Comparison of ENCODE assay signal across 18 cellular contexts in genomic region chr10:111316607-111317006, GRCh38.
DNase-seq lines count a peak whose midpoint lies in the region; ATAC-seq and TF ChIP-seq lines count a peak whose summit lies in the region.
"Had no signal": no experiment of that assay in that cellular context is flagged by ENCODE, and none has a peak within 500 bp of the region (broad histone marks: within the 10 kb centered on the region; RNA-seq: fewer than 3 reads in every experiment).

No MANE protein-coding gene starts in this region.

- CTCF ChIA-PET in MCF 10A (lab: Yijun Ruan, JAX) = interaction anchor here (0.8 to 1.3 kb wide), 2 partner anchors 281 to 820 kb away, joined by 3 read pairs; no protein-coding TSS in a partner anchor
- CTCF ChIA-PET in mammary epithelial cell (lab: Charles Lee; ENCODE audit: low non-redundant PET) = no interaction called here

- no peaks in the 10 kb centered on the region for H3K9me3 ChIP-seq in mammary epithelial cell (replicated peaks; ENCODE audit: insufficient read depth, low read length)
- H3K9me3 ChIP-seq in esophagus muscularis mucosa = no peaks in the 10 kb centered on the region
- H3K9me3 ChIP-seq in transverse colon = no peaks in the 10 kb centered on the region
- H3K9me3 ChIP-seq in right cardiac atrium (ENCODE audit: control insufficient read depth, low read length) = no peaks in the 10 kb centered on the region
- H3K9me3 ChIP-seq: Caco-2 had no signal

- peak overlapping the region; percentile 63 for H3K4me3 Mint-ChIP-seq in MCF 10A (ENCODE audit: unreplicated experiment)
- H3K4me3 Mint-ChIP-seq: activated CD4-positive, alpha-beta T cell treated with anti-CD3 and anti-CD28 coated beads for 36 hours; stimulated activated memory B cell treated with anti-CD40 and anti-IgM and Interleukin-4, amounts not matched to agents 10 μg/mL and 1 μg/mL and 100 μg/mL, for 72 hours had no signal

- no peak overlapping the region for H3K27ac Mint-ChIP-seq in MCF 10A (ENCODE audit: low read depth, unreplicated experiment)
- H3K27ac Mint-ChIP-seq: activated CD4-positive, alpha-beta T cell treated with anti-CD3 and anti-CD28 coated beads for 36 hours; stimulated activated memory B cell treated with anti-CD40 and anti-IgM and Interleukin-4, amounts not matched to agents 10 μg/mL and 1 μg/mL and 100 μg/mL, for 72 hours had no signal

- H4K20me1 ChIP-seq in mammary epithelial cell (ENCODE audit: insufficient read depth, low read length) = no peaks in the 10 kb centered on the region

- intact Hi-C loops in MCF 10A (cut with micrococcal nuclease) = no loop called here
- intact Hi-C loops in mammary epithelial cell (cut with micrococcal nuclease) = no loop called here
- intact Hi-C loops in esophagus muscularis mucosa (cut with DNase I) = no loop called here
- intact Hi-C loops in transverse colon (cut with DNase I; ENCODE audit: low total_unique reads) = no loop called here
- intact Hi-C loops in right cardiac atrium (cut with DNase I) = no loop called here

- H3K27me3 ChIP-seq in mammary epithelial cell (ENCODE audit: insufficient read depth, low read length) = no peaks in the 10 kb centered on the region
- no peaks in the 10 kb centered on the region for H3K27me3 ChIP-seq in esophagus muscularis mucosa
- no peaks in the 10 kb centered on the region for H3K27me3 ChIP-seq in transverse colon
- no peaks in the 10 kb centered on the region for H3K27me3 ChIP-seq in right cardiac atrium (ENCODE audit: control insufficient read depth, insufficient read depth)
- H3K27me3 ChIP-seq: brain microvascular endothelial cell had no signal

- no peaks in the 10 kb centered on the region for H3K36me3 Mint-ChIP-seq in MCF 10A (ENCODE audit: insufficient read depth, unreplicated experiment)
- H3K36me3 Mint-ChIP-seq: stimulated activated memory B cell treated with anti-CD40 and anti-IgM and Interleukin-4, amounts not matched to agents 10 μg/mL and 1 μg/mL and 100 μg/mL, for 72 hours had no signal

- H3K9me3 Mint-ChIP-seq in MCF 10A (ENCODE audit: unreplicated experiment) = no peaks in the 10 kb centered on the region

- no peak for DNase-seq in MCF 10A (ENCODE audit: unreplicated experiment)
- no peak for DNase-seq in mammary epithelial cell
- peak; percentile 37 for DNase-seq in NCI-H345 (lab: John Stamatoyannopoulos, UW)
- no peak for DNase-seq in esophagus muscularis mucosa (ENCODE audit: extremely low spot score)
- DNase-seq in SHP77 (lab: John Stamatoyannopoulos, UW) = no peak
- DNase-seq in transverse colon = no peak
- no peak for DNase-seq in NCI-H82 treated with DMSO at 0.1 percent for 48 hours (lab: John Stamatoyannopoulos, UW; ENCODE audit: unreplicated experiment)
- DNase-seq in right cardiac atrium = no peak
- DNase-seq: activated CD4-positive, alpha-beta T cell treated with anti-CD3 and anti-CD28 coated beads for 36 hours; activated CD8-positive, alpha-beta memory T cell treated with anti-CD3 and anti-CD28 coated beads, Interleukin-2, amount 50 U/mL, for 4 hours; activated naive CD4-positive, alpha-beta T cell treated with Interleukin-2 at 50 U/mL for 16 hours; brain microvascular endothelial cell; Caco-2; dermis blood vessel endothelial cell; heart left ventricle; NCI-H1930; SIG-M5 had no signal

- TF ChIP-seq CTCF in MCF 10A (IDR thresholded peaks at IDR 0.05; ENCODE audit: unreplicated experiment) (no peak), mammary epithelial cell (conservative IDR thresholded peaks at IDR 0.05 in 1 of 2, IDR thresholded peaks at IDR 0.05 in 1 of 2; ENCODE audit: extremely low read depth in 1 of 2, insufficient read depth in 1 of 2, low read depth in 1 of 2, low read length in 2 of 2) (no peak), esophagus muscularis mucosa (IDR thresholded peaks at IDR 0.05) (no peak), transverse colon (IDR thresholded peaks at IDR 0.05) (no peak)

- in situ Hi-C loops in mammary epithelial cell (cut with MboI; ENCODE audit: low sequenced_read_pairs in 2 of 2) (no loop called here), transverse colon (cut with MboI; ENCODE audit: low pct_ligation_motif_present in 1 of 4, low pct_unique_long_range_greater_than_20kb in 1 of 4, low sequenced_read_pairs in 3 of 4) (no loop called here)

- no peak overlapping the region for H3K9ac ChIP-seq in mammary epithelial cell (ENCODE audit: insufficient read depth, low read length)

- H3K27me3 Mint-ChIP-seq in MCF 10A (ENCODE audit: insufficient read depth, unreplicated experiment) = peaks cover 11% of the 10 kb centered on the region

- H3K27ac ChIP-seq in mammary epithelial cell (ENCODE audit: insufficient read depth, low read depth, low read length) = no peak overlapping the region
- no peak overlapping the region for H3K27ac ChIP-seq in esophagus muscularis mucosa (replicated peaks in 1 of 4)
- no peak overlapping the region for H3K27ac ChIP-seq in transverse colon
- H3K27ac ChIP-seq in right cardiac atrium (ENCODE audit: low read length) = no peak overlapping the region
- H3K27ac ChIP-seq: brain microvascular endothelial cell, heart left ventricle had no signal

- H3K4me2 ChIP-seq in mammary epithelial cell (ENCODE audit: insufficient read depth, low read depth, low read length) = no peak overlapping the region

- ATAC-seq in right cardiac atrium = no peak
- ATAC-seq: activated CD4-positive, alpha-beta T cell treated with anti-CD3 and anti-CD28 coated beads for 36 hours; heart left ventricle; stimulated activated memory B cell treated with anti-CD40 and anti-IgM and Interleukin-4, amounts not matched to agents 10 μg/mL and 1 μg/mL and 100 μg/mL, for 72 hours had no signal

- H3K36me3 ChIP-seq in mammary epithelial cell (ENCODE audit: insufficient read depth, low read length) (no peaks in the 10 kb centered on the region), esophagus muscularis mucosa (no peaks in the 10 kb centered on the region), transverse colon (no peaks in the 10 kb centered on the region)
- H3K36me3 ChIP-seq: brain microvascular endothelial cell, heart left ventricle had no signal

- H3K4me1 ChIP-seq in mammary epithelial cell (ENCODE audit: insufficient read depth, low read length) (no peaks in the 10 kb centered on the region), esophagus muscularis mucosa (no peaks in the 10 kb centered on the region), transverse colon (no peaks in the 10 kb centered on the region), right cardiac atrium (ENCODE audit: control insufficient read depth, insufficient read depth, low read length) (no peaks in the 10 kb centered on the region)
- H3K4me1 ChIP-seq: Caco-2, heart left ventricle had no signal

- H3K79me2 ChIP-seq in mammary epithelial cell (ENCODE audit: insufficient read depth, low read length) = no peaks in the 10 kb centered on the region

- no peak overlapping the region for H2AFZ ChIP-seq in mammary epithelial cell (ENCODE audit: low read depth, low read length)

- no TSS peak for BruUV-seq in MCF 10A (replicated peaks; lab: Mats Ljungman, UMichigan)
- no TSS peak for BruUV-seq in mammary epithelial cell (replicated peaks; lab: Mats Ljungman, UMichigan)

- POLR2A ChIA-PET in MCF 10A (lab: Yijun Ruan, JAX) = interaction anchor here (1.0 kb wide), 2 partner anchors 11 to 396 kb away, joined by 3 read pairs; no protein-coding TSS in a partner anchor

- H3K4me3 ChIP-seq in mammary epithelial cell (replicated peaks in 1 of 3; ENCODE audit: insufficient read depth in 1 of 3, low read depth in 2 of 3, low read length in 3 of 3) = no peak overlapping the region
- peak overlapping the region in 3 of 4 donors; percentile 15 to 22 (median 19) for H3K4me3 ChIP-seq in esophagus muscularis mucosa
- peak overlapping the region in 1 of 4 donors; percentile 6 for H3K4me3 ChIP-seq in transverse colon
- no peak overlapping the region for H3K4me3 ChIP-seq in right cardiac atrium (ENCODE audit: low read length)
- H3K4me3 ChIP-seq: heart left ventricle had no signal

- no peak for TF ChIP-seq POLR2A in esophagus muscularis mucosa (IDR thresholded peaks at IDR 0.05; ENCODE audit: low read depth)
- no peak for TF ChIP-seq POLR2A in transverse colon (IDR thresholded peaks at IDR 0.05)

- dilution Hi-C loops in mammary epithelial cell (cut with HindIII; ENCODE audit: low sequenced_read_pairs) = no loop called here

- no peak for TF ChIP-seq EP300 in esophagus muscularis mucosa (IDR thresholded peaks at IDR 0.05)
- TF ChIP-seq EP300 in transverse colon (IDR thresholded peaks at IDR 0.05; ENCODE audit: low read depth) = no peak

- WGBS in mammary epithelial cell (ENCODE audit: low coverage, missing lambda C conversion rate) = 18% methylated on average over 4 of the region's 4 CpGs
- WGBS in esophagus muscularis mucosa = 35% methylated on average over 4 of the region's 4 CpGs
- 47 to 53% methylated on average over 2 to 4 of the region's 4 CpGs for WGBS in transverse colon (ENCODE audit: low coverage in 1 of 2), 2 donors
- WGBS in right cardiac atrium = 58% methylated on average over 4 of the region's 4 CpGs

- H3K4me1 Mint-ChIP-seq in MCF 10A (ENCODE audit: insufficient read depth, unreplicated experiment) = peaks cover 11% of the 10 kb centered on the region
- H3K4me1 Mint-ChIP-seq: activated CD4-positive, alpha-beta T cell treated with anti-CD3 and anti-CD28 coated beads for 36 hours; stimulated activated memory B cell treated with anti-CD40 and anti-IgM and Interleukin-4, amounts not matched to agents 10 μg/mL and 1 μg/mL and 100 μg/mL, for 72 hours had no signal

Comparison
In these comparisons a context has a peak if more than half of its experiments do, and no peak if none do; other contexts are left out.
1. H3K4me3 ChIP-seq: peak in esophagus muscularis mucosa (3 of 4); none in mammary epithelial cell (0 of 3) and right cardiac atrium (single experiment).